In genomic region chr3:167330993-167331392, GRCh38 we compare ENCODE assay signal across 22 cellular contexts. TPM values are rescaled to one million over a fixed set of nuclear protein-coding genes. Genes with fewer than 3 reads are reported as not detected.
"Had no signal": no experiment of that assay in that cellular context is flagged by ENCODE, and none has a peak within 500 bp of the region (broad histone marks: within the 10 kb centered on the region; RNA-seq: fewer than 3 reads in every experiment).

No MANE protein-coding gene starts in this region.

- H3K27me3 ChIP-seq: esophagus squamous epithelium, gastroesophageal sphincter, neutrophil, spleen, stomach, transverse colon had no signal

- DNase-seq: dermis blood vessel endothelial cell; esophagus squamous epithelium; foreskin fibroblast; glutamatergic neuron; islet precursor cell; mucosa of descending colon; naive thymus-derived CD8-positive, alpha-beta T cell; psoas muscle; spleen; stimulated activated CD4-positive, alpha-beta T cell treated with anti-CD3 and anti-CD28 coated beads, Interleukin-15, amount 100 ng/mL, for 24 hours; stimulated activated CD4-positive, alpha-beta T cell treated with anti-CD3 and anti-CD28 coated beads, Interleukin-1b, Interleukin-23, amount 100 ng/mL, for 48 hours; stimulated activated CD4-positive, alpha-beta T cell treated with anti-CD3 and anti-CD28 coated beads, Interleukin-4, amount 100 ng/mL, for 24 hours; stimulated activated naive B cell treated with anti-CD40 and anti-IgM and Interleukin-4, amounts not matched to agents 10 μg/mL and 1 μg/mL and 100 μg/mL, for 72 hours; stomach; substantia nigra; transverse colon had no signal

- H3K27ac ChIP-seq: esophagus squamous epithelium, gastroesophageal sphincter, neutrophil, psoas muscle, spleen, stomach, thoracic aorta, transverse colon had no signal

- H3K4me3 ChIP-seq: esophagus squamous epithelium, gastroesophageal sphincter, mucosa of descending colon, psoas muscle, spleen, stomach, thoracic aorta, transverse colon had no signal

- ATAC-seq: gastroesophageal sphincter; left lobe of liver; mucosa of descending colon; naive thymus-derived CD8-positive, alpha-beta T cell; psoas muscle; sciatic nerve; stimulated activated naive B cell treated with anti-CD40 and anti-IgM and Interleukin-4, amounts not matched to agents 10 μg/mL and 1 μg/mL and 100 μg/mL, for 72 hours had no signal

RNA-seq across cellular contexts. Expression of gene ZBBX, which starts 49.1 kb away (rescaled TPM):
- polyA plus RNA-seq: naive thymus-derived CD8-positive, alpha-beta T cell; psoas muscle; spleen; stomach; urinary bladder had no signal
